ENCODE assay signal across 27 cellular contexts in genomic region chr15:87620393-87620792, GRCh38.
"Had no signal": no experiment of that assay in that cellular context is flagged by ENCODE, and none has a peak within 500 bp of the region (broad histone marks: within the 10 kb centered on the region; RNA-seq: fewer than 3 reads in every experiment).

No MANE protein-coding gene starts in this region.

- H3K27me3 ChIP-seq: brain microvascular endothelial cell, MG63, SJSA1 had no signal

- H3K9me3 ChIP-seq: SJSA1 had no signal

- ATAC-seq: activated naive CD4-positive, alpha-beta T cell treated with anti-CD3 and anti-CD28 coated beads, Interleukin-2, amount 50 U/mL, for 72 hours; activated naive CD8-positive, alpha-beta T cell treated with anti-CD3 and anti-CD28 coated beads, Interleukin-2, amount 50 U/mL, for 24 hours; activated T-cell treated with anti-CD3 and anti-CD28 coated beads, Interleukin-2, amount 50 U/mL, for 4 hours; Panc1; T-helper 17 cell had no signal

- DNase-seq: activated CD4-positive, alpha-beta memory T cell treated with anti-CD3 and anti-CD28 coated beads for 36 hours; activated CD4-positive, alpha-beta T cell treated with anti-CD3 and anti-CD28 coated beads, Interleukin-2, amount 10 ng/mL, durations not matched to agents 7 days and 5 days; activated CD4-positive, CD25-positive, alpha-beta regulatory T cell; activated CD8-positive, alpha-beta memory T cell treated with anti-CD3 and anti-CD28 coated beads for 24 hours; activated effector memory CD4-positive, alpha-beta T cell treated with anti-CD3 and anti-CD28 coated beads, Interleukin-2, amount 50 U/mL, for 16 hours; activated naive CD4-positive, alpha-beta T cell treated with Interleukin-2 at 50 U/mL for 16 hours; activated naive CD8-positive, alpha-beta T cell treated with anti-CD3 and anti-CD28 coated beads, Interleukin-2, amount 50 U/mL, for 24 hours; activated T-cell treated with anti-CD3 and anti-CD28 coated beads, Interleukin-2, amount 50 U/mL, for 4 hours; amniotic stem cell; brain microvascular endothelial cell; MG63; MV-4-11; NCI-H1092 treated with DMSO at 0.1 percent for 48 hours; NCI-H1436; NCI-H1694 treated with DMSO at 0.1 percent for 48 hours; NCI-H2029 treated with DMSO at 0.1 percent for 48 hours; NCI-H345; NCI-H510A; NCI-H526 treated with DMSO at 0.1 percent for 48 hours; NCI-H82; SHP77; T-helper 17 cell; T-helper 9 cell had no signal

- H3K27ac ChIP-seq: VCaP had no signal

- H3K4me3 ChIP-seq: MG63, SJSA1 had no signal

- H3K36me3 ChIP-seq: brain microvascular endothelial cell, MG63, SJSA1 had no signal
